Comparison of ENCODE assay signal across 23 cellular contexts in the genomic region with DNA sequence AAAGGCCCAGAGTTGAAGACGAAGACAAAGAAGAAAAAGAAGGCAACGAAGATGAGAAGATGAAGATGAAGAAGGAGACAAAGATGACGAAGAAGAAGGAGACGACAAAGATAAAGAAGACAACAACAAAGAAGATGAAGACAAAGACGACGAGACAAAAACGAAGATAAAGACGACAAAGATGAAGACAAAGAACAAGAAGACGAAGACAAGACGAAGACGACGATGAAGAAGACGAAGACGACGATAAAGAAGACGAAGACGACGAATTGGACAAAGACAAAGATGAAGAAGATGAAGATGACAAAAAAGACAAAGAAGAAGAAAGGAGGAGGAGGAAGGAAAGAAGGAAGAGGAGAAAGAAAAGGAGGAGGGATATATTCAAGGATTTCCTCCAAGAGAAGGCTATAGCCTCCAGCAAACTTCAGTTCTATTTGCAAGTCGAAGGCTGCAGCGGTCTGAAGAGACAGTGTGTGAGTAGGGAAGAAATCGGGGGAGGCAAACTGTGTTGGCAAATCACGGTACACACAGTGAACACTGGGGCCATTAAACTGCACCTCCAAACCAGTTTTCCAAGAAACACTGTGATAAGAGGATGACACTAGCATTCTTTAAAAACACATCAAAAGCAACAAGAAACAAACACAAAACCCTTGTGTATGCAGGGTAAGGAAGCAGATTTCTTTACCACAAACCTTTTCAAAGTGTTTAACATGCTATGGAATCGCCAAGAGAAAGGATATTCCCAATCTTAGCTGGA.
"Had no signal": no experiment of that assay in that cellular context is flagged by ENCODE, and none has a peak within 500 bp of the region (broad histone marks: within the 10 kb centered on the region; RNA-seq: fewer than 3 reads in every experiment).

No MANE protein-coding gene starts in this region.

- H3K27ac ChIP-seq: adrenal gland, breast epithelium, esophagus muscularis mucosa, gastroesophageal sphincter, heart right ventricle, left lung, neural progenitor cell, ovary, psoas muscle, SJCRH30, testis, VCaP had no signal

- H3K9me3 Mint-ChIP-seq: neural progenitor cell, type B pancreatic cell had no signal

- H3K4me3 Mint-ChIP-seq: neural progenitor cell, type B pancreatic cell had no signal

- H3K9me3 ChIP-seq: adrenal gland, breast epithelium, esophagus muscularis mucosa, gastroesophageal sphincter, heart right ventricle, left lung, ovary, psoas muscle, SJCRH30, testis had no signal

- H3K27ac Mint-ChIP-seq: neural progenitor cell, type B pancreatic cell had no signal

- H3K4me3 ChIP-seq: adrenal gland, breast epithelium, esophagus muscularis mucosa, gastroesophageal sphincter, heart right ventricle, left lung, neural progenitor cell, ovary, psoas muscle, SJCRH30, testis had no signal

- H3K4me1 Mint-ChIP-seq: neural progenitor cell had no signal

- ATAC-seq: gastroesophageal sphincter, heart right ventricle, left lung, psoas muscle, right cardiac atrium had no signal

- H3K27me3 ChIP-seq: adrenal gland, breast epithelium, esophagus muscularis mucosa, gastroesophageal sphincter, heart right ventricle, left lung, neural progenitor cell, ovary, SJCRH30, testis had no signal

- DNase-seq: activated CD8-positive, alpha-beta memory T cell treated with anti-CD3 and anti-CD28 coated beads, Interleukin-2, amount 50 U/mL, for 4 hours; activated gamma-delta T cell treated with Interleukin-2 at 50 U/mL for 16 hours; activated T-cell treated with anti-CD3 and anti-CD28 coated beads, Interleukin-2, amount 50 U/mL, for 48 hours; adrenal gland; cerebellar nuclear complex; effector CD8-positive, alpha-beta T cell; heart right ventricle; left lung; psoas muscle; right cardiac atrium; SJCRH30; small intestine; stimulated activated CD4-positive, alpha-beta T cell treated with anti-CD3 and anti-CD28 coated beads, Interleukin-15, amount 100 ng/mL, for 24 hours; stimulated activated CD4-positive, alpha-beta T cell treated with anti-CD3 and anti-CD28 coated beads, Interleukin-2, amount 100 ng/mL, for 48 hours; T-helper 2 cell; testis had no signal

- H3K36me3 ChIP-seq: ovary had no signal

- H3K27me3 Mint-ChIP-seq: type B pancreatic cell had no signal

- H3K4me1 ChIP-seq: breast epithelium, neural progenitor cell had no signal
